Comparison of ENCODE assay signal across 16 cellular contexts in the genomic region with DNA sequence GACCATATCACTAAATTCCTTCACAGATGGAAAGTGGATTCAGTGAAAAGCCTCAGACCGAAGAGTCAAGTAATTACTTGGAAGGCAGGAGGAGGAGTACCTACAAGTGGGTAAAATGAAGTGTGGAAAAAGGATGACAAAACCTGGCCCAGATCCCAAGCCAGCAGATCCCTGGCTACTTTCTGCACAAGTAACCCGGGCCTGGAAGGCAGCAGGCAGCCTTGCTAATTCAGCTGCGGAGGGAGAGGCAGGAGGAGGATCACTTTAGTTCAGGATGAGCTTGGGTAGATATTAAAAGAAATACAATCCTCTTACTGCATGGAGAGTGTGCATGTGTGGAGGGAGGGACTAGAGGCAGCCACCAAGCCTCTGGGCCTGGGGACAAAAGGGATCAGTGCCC. TPM values are rescaled to one million over a fixed set of nuclear protein-coding genes. Genes with fewer than 3 reads are reported as not detected.
DNase-seq lines count a peak whose midpoint lies in the region; FAIRE-seq and TF ChIP-seq lines count a peak whose summit lies in the region.
"Had no signal": no experiment of that assay in that cellular context is flagged by ENCODE, and none has a peak within 500 bp of the region (broad histone marks: within the 10 kb centered on the region; RNA-seq: fewer than 3 reads in every experiment).

No MANE protein-coding gene starts in this region.

- H3K9me3 ChIP-seq in endothelial cell of umbilical vein (replicated peaks; ENCODE audit: control insufficient read depth, insufficient read depth, low read length), result no peaks in the 10 kb centered on the region
- H3K9me3 ChIP-seq: neutrophil had no signal

- H3K27ac ChIP-seq in endothelial cell of umbilical vein (ENCODE audit: insufficient read depth, low read depth, low read length), result no peak overlapping the region
- H3K27ac ChIP-seq: body of pancreas, heart left ventricle, neutrophil had no signal

- no peaks in the 10 kb centered on the region for H4K20me1 ChIP-seq in endothelial cell of umbilical vein (replicated peaks; ENCODE audit: control insufficient read depth, extremely low read depth, insufficient read depth, low read length)

- TF ChIP-seq POLR2A in endothelial cell of umbilical vein (IDR thresholded peaks at IDR 0.05; ENCODE audit: low read depth, low read length), result no peak

- H3K36me3 Mint-ChIP-seq in T-helper 1 cell treated with Interleukin-12 subunit alpha and Interleukin-12 subunit beta and Interleukin-4 antibody, amounts not matched to agents 30 μg/mL and 1 μg/mL, for 36 hours (ENCODE audit: low read depth), result no peaks in the 10 kb centered on the region
- peaks cover 3% of the 10 kb centered on the region for H3K36me3 Mint-ChIP-seq in osteocyte (ENCODE audit: unreplicated experiment)

- no TSS peak for BruUV-seq in endothelial cell of umbilical vein (replicated peaks; lab: Mats Ljungman, UMichigan)

- H3K4me3 ChIP-seq in endothelial cell of umbilical vein (replicated peaks in 1 of 3; ENCODE audit: insufficient read depth in 1 of 3, low read depth in 1 of 3, low read length in 3 of 3), result no peak overlapping the region
- H3K4me3 ChIP-seq: body of pancreas had no signal

- peaks cover 5% of the 10 kb centered on the region for H3K9me3 Mint-ChIP-seq in T-helper 1 cell treated with Interleukin-12 subunit alpha and Interleukin-12 subunit beta and Interleukin-4 antibody, amounts not matched to agents 30 μg/mL and 1 μg/mL, for 36 hours
- peaks cover 15% of the 10 kb centered on the region for H3K9me3 Mint-ChIP-seq in osteocyte (ENCODE audit: unreplicated experiment)

- H3K79me2 ChIP-seq in endothelial cell of umbilical vein (ENCODE audit: control insufficient read depth, insufficient read depth, low read length), result no peaks in the 10 kb centered on the region

- H3K4me1 Mint-ChIP-seq in T-helper 1 cell treated with Interleukin-12 subunit alpha and Interleukin-12 subunit beta and Interleukin-4 antibody, amounts not matched to agents 30 μg/mL and 1 μg/mL, for 36 hours (ENCODE audit: low read depth), result peaks cover 2% of the 10 kb centered on the region
- peaks cover 25% of the 10 kb centered on the region for H3K4me1 Mint-ChIP-seq in osteocyte (ENCODE audit: unreplicated experiment)

- peaks cover 55% of the 10 kb centered on the region for H3K27me3 Mint-ChIP-seq in T-helper 1 cell treated with Interleukin-12 subunit alpha and Interleukin-12 subunit beta and Interleukin-4 antibody, amounts not matched to agents 30 μg/mL and 1 μg/mL, for 36 hours (ENCODE audit: low read depth)
- H3K27me3 Mint-ChIP-seq in osteocyte (ENCODE audit: unreplicated experiment), result peaks cover 3% of the 10 kb centered on the region

- H3K4me1 ChIP-seq in endothelial cell of umbilical vein (ENCODE audit: control insufficient read depth, extremely low read depth, insufficient read depth, low read length), result peaks cover 12% of the 10 kb centered on the region

- TF ChIP-seq CTCF in endothelial cell of umbilical vein (IDR thresholded peaks at IDR 0.05; ENCODE audit: extremely low read depth in 1 of 2, insufficient read depth in 1 of 2, low read depth in 1 of 2, low read length in 2 of 2), result no peak
- TF ChIP-seq CTCF in osteocyte (IDR thresholded peaks at IDR 0.05), result no peak

- H3K9me1 ChIP-seq in endothelial cell of umbilical vein (replicated peaks; ENCODE audit: control insufficient read depth, extremely low read depth, insufficient read depth, low read length), result no peaks in the 10 kb centered on the region

- dilution Hi-C loops in endothelial cell of umbilical vein (cut with MboI; ENCODE audit: extremely low pct_ligation_motif_present, low sequenced_read_pairs), result no loop called here

- POLR2A ChIA-PET in endothelial cell of umbilical vein (lab: Charles Lee), result no interaction called here

- H3K27ac Mint-ChIP-seq in T-helper 1 cell treated with Interleukin-12 subunit alpha and Interleukin-12 subunit beta and Interleukin-4 antibody, amounts not matched to agents 30 μg/mL and 1 μg/mL, for 36 hours, result no peak overlapping the region
- no peak overlapping the region for H3K27ac Mint-ChIP-seq in osteocyte (ENCODE audit: unreplicated experiment)

- CTCF ChIA-PET in endothelial cell of umbilical vein (lab: Charles Lee), result no interaction called here

- H3K9ac ChIP-seq in endothelial cell of umbilical vein (replicated peaks; ENCODE audit: extremely low read depth, insufficient read depth, low read length), result no peak overlapping the region

- H3K4me3 Mint-ChIP-seq in T-helper 1 cell treated with Interleukin-12 subunit alpha and Interleukin-12 subunit beta and Interleukin-4 antibody, amounts not matched to agents 30 μg/mL and 1 μg/mL, for 36 hours, result peak overlapping the region; percentile 7
- H3K4me3 Mint-ChIP-seq in osteocyte (ENCODE audit: unreplicated experiment), result peak overlapping the region; percentile 68
- H3K4me3 Mint-ChIP-seq: activated T-cell treated with anti-CD3 and anti-CD28 coated beads, Interleukin-2, amount 50 U/mL, for 4 hours had no signal

- H3K36me3 ChIP-seq in endothelial cell of umbilical vein (ENCODE audit: control insufficient read depth in 2 of 2, extremely low read depth in 1 of 2, insufficient read depth in 2 of 2, low read length in 2 of 2), result no peaks in the 10 kb centered on the region
- H3K36me3 ChIP-seq: heart left ventricle, neutrophil had no signal

- H3K27me3 ChIP-seq in endothelial cell of umbilical vein (ENCODE audit: control insufficient read depth in 2 of 2, insufficient read depth in 2 of 2, low read length in 2 of 2), result peaks cover 4 to 5% of the 10 kb centered on the region in 2 experiments
- H3K27me3 ChIP-seq: body of pancreas had no signal

- no peak for DNase-seq in T-helper 1 cell
- DNase-seq in NCI-H748 (lab: John Stamatoyannopoulos, UW; ENCODE audit: unreplicated experiment), result peak; percentile 60
- no peak for DNase-seq in endothelial cell of umbilical vein (ENCODE audit: low read depth, low spot score)
- no peak for DNase-seq in osteocyte (ENCODE audit: extremely low spot score, unreplicated experiment)
- DNase-seq in activated gamma-delta T cell (lab: John Stamatoyannopoulos, UW), result no peak
- no peak for DNase-seq in NCI-H146 (lab: John Stamatoyannopoulos, UW)
- DNase-seq in stimulated activated CD8-positive, alpha-beta memory T cell treated with anti-CD3 and anti-CD28 coated beads, Interleukin-4, amount 100 ng/mL, for 48 hours, result no peak
- DNase-seq: ACHN; activated T-cell treated with anti-CD3 and anti-CD28 coated beads, Interleukin-2, amount 50 U/mL, for 4 hours; body of pancreas; HCEC 1CT; heart left ventricle; left cardiac atrium; NCI-H1048 had no signal

- FAIRE-seq in endothelial cell of umbilical vein (lab: Jason Lieb, UNC), result no peak

- H2AFZ ChIP-seq in endothelial cell of umbilical vein (ENCODE audit: low read depth, low read length), result peak overlapping the region; percentile 26

- H3K4me2 ChIP-seq in endothelial cell of umbilical vein (ENCODE audit: insufficient read depth, low read length), result peak overlapping the region; percentile 92

- intact Hi-C loops in endothelial cell of umbilical vein (cut with micrococcal nuclease), result no loop called here

TF ChIP-seq in endothelial cell of umbilical vein, 7 proteins besides CTCF, POLR2A, EP300 and RAD21:
- TF ChIP-seq FOS (IDR thresholded peaks at IDR 0.05; ENCODE audit: borderline replicate concordance, insufficient read depth, low read length), result no peak
- TF ChIP-seq, protein P1, sequence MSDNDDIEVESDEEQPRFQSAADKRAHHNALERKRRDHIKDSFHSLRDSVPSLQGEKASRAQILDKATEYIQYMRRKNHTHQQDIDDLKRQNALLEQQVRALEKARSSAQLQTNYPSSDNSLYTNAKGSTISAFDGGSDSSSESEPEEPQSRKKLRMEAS (IDR thresholded peaks at IDR 0.05; ENCODE audit: insufficient read depth, insufficient read length), result no peak
- TF ChIP-seq MYC (IDR thresholded peaks at IDR 0.05; ENCODE audit: low read depth, low read length), result no peak
- no peak for TF ChIP-seq JUN (IDR thresholded peaks at IDR 0.05; ENCODE audit: borderline replicate concordance, insufficient read depth, insufficient read length, low read depth)
- TF ChIP-seq POLR2AphosphoS5 (IDR thresholded peaks at IDR 0.05; ENCODE audit: insufficient read depth, low read depth, low read length), result no peak
- no peak for TF ChIP-seq GATA2 (IDR thresholded peaks at IDR 0.05; ENCODE audit: insufficient read depth, insufficient read length, low read depth, low read length)
- no peak for TF ChIP-seq EZH2 (IDR thresholded peaks at IDR 0.05; ENCODE audit: borderline replicate concordance, low read depth, low read length, severe bottlenecking)

RNA-seq across cellular contexts. Expression of a gene that starts 1.6 kb away (rescaled TPM):
- total RNA-seq in endothelial cell of umbilical vein (8.0 and 9.2 TPM in 2 replicates), osteocyte (9.8 and 10.7 TPM in 2 replicates)
- 4.8 and 5.2 TPM in 2 replicates for polyA plus RNA-seq in endothelial cell of umbilical vein
- polyA plus RNA-seq in endothelial cell of umbilical vein (2011; cell fraction: cytosol; rRNA removed), result 4.7 and 4.9 TPM in 2 replicates
- polyA plus RNA-seq in endothelial cell of umbilical vein (2011; cell fraction: nucleus; rRNA removed), result 10.2 and 12.9 TPM in 2 replicates
- polyA plus RNA-seq in endothelial cell of umbilical vein (2012), result 23.6 and 40.3 TPM in 2 replicates
- 9.0 and 12.1 TPM in 2 replicates for polyA minus RNA-seq in endothelial cell of umbilical vein
- polyA minus RNA-seq in endothelial cell of umbilical vein (2011; cell fraction: cytosol; rRNA and poly(A)+ RNA removed), result not detected
- polyA minus RNA-seq in endothelial cell of umbilical vein (2011; cell fraction: nucleus; rRNA and poly(A)+ RNA removed), result 9.4 and 12.2 TPM in 2 replicates
